Comparison of ENCODE assay signal across 2 cellular contexts in genomic region chr5:124696898-124697297, GRCh38.
TF ChIP-seq lines count a peak whose summit lies in the region.

No MANE protein-coding gene starts in this region.

TF ChIP-seq in IMR-90, 13 proteins besides CTCF, POLR2A, EP300 and RAD21:
- no peak for TF ChIP-seq MAFK (IDR thresholded peaks at IDR 0.05; ENCODE audit: low read depth, low read length)

TF ChIP-seq in HepG2, 621 proteins besides CTCF, POLR2A, EP300 and RAD21:
- TF ChIP-seq NR2C2 (CRISPR knock-in tag; IDR thresholded peaks at IDR 0.05; ENCODE audit: borderline replicate concordance) (no peak), CBX5 (CRISPR knock-in tag; IDR thresholded peaks at IDR 0.05; ENCODE audit: borderline replicate concordance) (no peak), HOXD1 (CRISPR knock-in tag; IDR thresholded peaks at IDR 0.05) (no peak), ZIK1 (CRISPR knock-in tag; IDR thresholded peaks at IDR 0.05; ENCODE audit: borderline replicate concordance, low read depth) (no peak), TBL1XR1 (IDR thresholded peaks at IDR 0.05; ENCODE audit: borderline replicate concordance, low read length, partially characterized antibody) (no peak), MXD3 (CRISPR knock-in tag; IDR thresholded peaks at IDR 0.05) (no peak), FOXP1 (IDR thresholded peaks at IDR 0.05) (no peak), FOXP1 (CRISPR knock-in tag; IDR thresholded peaks at IDR 0.05) (no peak), TP53 (CRISPR knock-in tag; conservative IDR thresholded peaks at IDR 0.05) (no peak), ZBTB3 (CRISPR knock-in tag; IDR thresholded peaks at IDR 0.05; ENCODE audit: borderline replicate concordance, low read depth) (no peak), ZNF547 (CRISPR knock-in tag; IDR thresholded peaks at IDR 0.05) (no peak), FOXJ3 (CRISPR knock-in tag; IDR thresholded peaks at IDR 0.05; ENCODE audit: borderline replicate concordance) (no peak), TFDP2 (CRISPR knock-in tag; IDR thresholded peaks at IDR 0.05) (no peak), RBM39 (IDR thresholded peaks at IDR 0.05; ENCODE audit: low read depth, low read length, poor library complexity, severe bottlenecking) (no peak), MEIS1 (CRISPR knock-in tag; IDR thresholded peaks at IDR 0.05; ENCODE audit: borderline replicate concordance) (no peak), SRY (CRISPR knock-in tag; IDR thresholded peaks at IDR 0.05) (no peak), ZBED4 (CRISPR knock-in tag; IDR thresholded peaks at IDR 0.05; ENCODE audit: borderline replicate concordance) (no peak), TEAD2 (CRISPR knock-in tag; IDR thresholded peaks at IDR 0.05) (no peak)
